12 cellular contexts compared by ENCODE assay signal in the genomic region with DNA sequence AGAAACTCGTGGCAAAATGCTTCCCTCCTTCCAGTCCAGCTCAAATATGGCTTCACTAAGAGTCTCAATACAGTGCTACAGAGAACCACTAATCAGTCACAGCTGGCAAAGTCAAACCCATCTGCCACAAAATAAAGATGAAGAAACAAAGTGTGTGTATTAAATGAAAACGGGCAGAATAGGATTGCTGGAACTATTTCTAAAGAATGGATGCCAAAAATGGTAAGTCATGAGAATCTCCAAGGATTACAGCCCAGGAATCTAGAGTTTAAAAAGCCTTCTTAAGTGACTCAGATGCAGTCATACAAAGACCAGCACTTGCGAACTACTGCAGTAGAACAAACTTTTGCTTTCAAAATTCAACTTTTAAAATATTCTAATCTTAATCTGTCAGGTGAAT.
DNase-seq lines count a peak whose midpoint lies in the region; ATAC-seq and TF ChIP-seq lines count a peak whose summit lies in the region.
"Had no signal": no experiment of that assay in that cellular context is flagged by ENCODE, and none has a peak within 500 bp of the region (broad histone marks: within the 10 kb centered on the region; RNA-seq: fewer than 3 reads in every experiment).

No MANE protein-coding gene starts in this region.

- TF ChIP-seq CTCF in epithelial cell of esophagus (IDR thresholded peaks at IDR 0.05; ENCODE audit: insufficient read depth, low read depth, low read length, missing control alignments) (no peak), omental fat pad (IDR thresholded peaks at IDR 0.05) (no peak)

- DNase-seq in AG20443 (ENCODE audit: low spot score) = peak; percentile 83
- peak; percentile 34 for DNase-seq in NCI-H226
- peak; percentile 76 for DNase-seq in epithelial cell of esophagus (ENCODE audit: low read depth)
- no peak for DNase-seq in omental fat pad (ENCODE audit: low spot score)
- DNase-seq in ecto neural progenitor cell (ENCODE audit: low spot score) = no peak
- DNase-seq in activated CD4-positive, CD25-positive, alpha-beta regulatory T cell (lab: John Stamatoyannopoulos, UW) = no peak
- DNase-seq in D341Med (ENCODE audit: low spot score) = no peak
- DNase-seq: Calu3, cerebellar nuclear complex, NCI-H2081 treated with DMSO at 0.1 percent for 48 hours had no signal

- no peak overlapping the region for H3K4me3 ChIP-seq in epithelial cell of esophagus (ENCODE audit: low read length)

- ATAC-seq in omental fat pad (ENCODE audit: low FRiP score) (peak; percentile 70), GM18907 (IDR thresholded peaks at IDR 0.05; ENCODE audit: unreplicated experiment) (no peak)
- ATAC-seq: Panc1 had no signal

Comparison
In these comparisons a context has a peak if more than half of its experiments do, and no peak if none do; other contexts are left out.
1. DNase-seq: peak in AG20443 (single experiment), NCI-H226 (single experiment) and epithelial cell of esophagus (single experiment); none in omental fat pad (single experiment), ecto neural progenitor cell (single experiment), activated CD4-positive, CD25-positive, alpha-beta regulatory T cell (0 of 4) and D341Med (single experiment).